ENCODE assay signal across 23 cellular contexts in the genomic region with DNA sequence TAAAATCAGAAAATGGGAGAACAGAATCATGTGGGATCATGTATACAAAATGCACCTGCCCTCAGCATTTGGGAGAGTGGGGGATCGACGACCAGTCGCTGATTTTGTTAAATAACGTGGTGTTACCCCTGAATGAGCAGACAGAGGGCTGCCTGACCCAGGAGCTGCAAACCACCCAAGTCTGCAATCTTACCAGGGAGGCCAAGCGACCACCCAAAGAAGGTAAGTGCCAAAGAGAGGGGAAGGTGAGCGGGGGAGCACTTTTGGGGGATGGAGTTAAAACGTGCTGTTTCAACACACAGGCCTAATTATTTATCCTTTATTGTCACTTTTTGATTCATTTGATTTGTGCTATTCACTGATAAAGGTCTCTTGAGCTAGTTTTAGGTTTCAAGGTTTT. TPM values are rescaled to one million over a fixed set of nuclear protein-coding genes. Genes with fewer than 3 reads are reported as not detected.
DNase-seq lines count a peak whose midpoint lies in the region; ATAC-seq, FAIRE-seq and TF ChIP-seq lines count a peak whose summit lies in the region.
"Had no signal": no experiment of that assay in that cellular context is flagged by ENCODE, and none has a peak within 500 bp of the region (broad histone marks: within the 10 kb centered on the region; RNA-seq: fewer than 3 reads in every experiment).

No MANE protein-coding gene starts in this region.

- no peaks in the 10 kb centered on the region for H3K9me3 Mint-ChIP-seq in activated CD4-positive, alpha-beta memory T cell treated with anti-CD3 and anti-CD28 coated beads, Interleukin-2, amount 10 ng/mL, durations not matched to agents 7 days and 5 days
- H3K9me3 Mint-ChIP-seq: activated CD8-positive, alpha-beta T cell treated with anti-CD3 and anti-CD28 coated beads for 36 hours had no signal

- H3K79me2 ChIP-seq in K562 (ENCODE audit: control insufficient read depth, insufficient read depth, low read length) (peaks cover 73% of the 10 kb centered on the region), smooth muscle cell (ENCODE audit: low read depth) (no peaks in the 10 kb centered on the region)

- H3K4me1 Mint-ChIP-seq in activated CD4-positive, alpha-beta memory T cell treated with anti-CD3 and anti-CD28 coated beads, Interleukin-2, amount 10 ng/mL, durations not matched to agents 7 days and 5 days: peaks cover 14% of the 10 kb centered on the region

- ATAC-seq in K562 (no peak), GM19455 (IDR thresholded peaks at IDR 0.05; ENCODE audit: unreplicated experiment) (no peak)
- ATAC-seq: activated CD8-positive, alpha-beta T cell treated with anti-CD3 and anti-CD28 coated beads for 36 hours; HepG2; mucosa of descending colon; psoas muscle; T-helper 17 cell had no signal

- POLR2A ChIA-PET in K562 (lab: Yijun Ruan, JAX): interaction anchor here (3.0 kb wide), 1 partner anchor 14 kb away, joined by 13 read pairs; no protein-coding TSS in a partner anchor
- POLR2A ChIA-PET in activated CD4-positive, alpha-beta memory T cell treated with anti-CD3 and anti-CD28 coated beads, Interleukin-2, amount 10 ng/mL, durations not matched to agents 7 days and 5 days (lab: Charles Lee): no interaction called here

- H3K4me3 ChIP-seq in HUES6 (ENCODE audit: low read depth, low read length): peak overlapping the region; percentile 62
- no peak overlapping the region for H3K4me3 ChIP-seq in K562
- H3K4me3 ChIP-seq in iPS-15b (ENCODE audit: low read depth, low read length): peak overlapping the region; percentile 73
- H3K4me3 ChIP-seq in smooth muscle cell: no peak overlapping the region
- H3K4me3 ChIP-seq: mucosa of descending colon had no signal

- H3K9me1 ChIP-seq in K562 (ENCODE audit: control insufficient read depth, insufficient read depth, low read length): no peaks in the 10 kb centered on the region

- TF ChIP-seq POLR2A in K562 (conservative IDR thresholded peaks at IDR 0.05): no peak

- TF ChIP-seq CTCF in K562 (IDR thresholded peaks at IDR 0.05 in 2 of 3, conservative IDR thresholded peaks at IDR 0.05 in 1 of 3; ENCODE audit: insufficient read depth in 2 of 3, low read depth in 1 of 3, low read length in 3 of 3) (no peak), smooth muscle cell (IDR thresholded peaks at IDR 0.05; ENCODE audit: borderline replicate concordance, insufficient read depth, poor library complexity, severe bottlenecking) (no peak)

- H3K36me3 Mint-ChIP-seq in activated CD4-positive, alpha-beta memory T cell treated with anti-CD3 and anti-CD28 coated beads, Interleukin-2, amount 10 ng/mL, durations not matched to agents 7 days and 5 days (ENCODE audit: low read depth): no peaks in the 10 kb centered on the region

- peaks cover 40% of the 10 kb centered on the region for H3K27me3 Mint-ChIP-seq in activated CD4-positive, alpha-beta memory T cell treated with anti-CD3 and anti-CD28 coated beads, Interleukin-2, amount 10 ng/mL, durations not matched to agents 7 days and 5 days

- H3K27ac ChIP-seq in HUES6 (ENCODE audit: low read depth, low read length) (no peak overlapping the region), K562 (ENCODE audit: extremely low read depth, low read depth, low read length) (peak overlapping the region; percentile 61; the same call in 2 of the 3 replicates), smooth muscle cell (ENCODE audit: low read depth) (no peak overlapping the region)
- H3K27ac ChIP-seq: breast epithelium, neutrophil, psoas muscle, uterus had no signal

- no TSS peak for BruUV-seq in K562 (replicated peaks; lab: Mats Ljungman, UMichigan)

- no peak overlapping the region for H3K4me3 Mint-ChIP-seq in activated CD4-positive, alpha-beta memory T cell treated with anti-CD3 and anti-CD28 coated beads, Interleukin-2, amount 10 ng/mL, durations not matched to agents 7 days and 5 days
- H3K4me3 Mint-ChIP-seq: activated CD8-positive, alpha-beta T cell treated with anti-CD3 and anti-CD28 coated beads for 36 hours; T-helper 17 cell had no signal

- 54% methylated on average over 7 of the region's 7 CpGs for WGBS in K562 (ENCODE audit: insufficient coverage, low coverage, missing lambda C conversion rate)
- 23% methylated on average over 7 of the region's 7 CpGs for WGBS in smooth muscle cell (ENCODE audit: low lambda C conversion rate)

- peak in 2 of 4 experiments; percentile 11 to 18 for DNase-seq in K562 (ENCODE audit: extremely low read depth in 1 of 4, low spot score in 3 of 4)
- DNase-seq in smooth muscle cell (lab: John Stamatoyannopoulos, UW; ENCODE audit: unreplicated experiment): no peak
- no peak for DNase-seq in activated CD4-positive, alpha-beta memory T cell treated with anti-CD3 and anti-CD28 coated beads, Interleukin-2, amount 10 ng/mL, durations not matched to agents 7 days and 5 days
- no peak for DNase-seq in NCI-H774 (lab: John Stamatoyannopoulos, UW)
- DNase-seq: activated CD8-positive, alpha-beta T cell treated with anti-CD3 and anti-CD28 coated beads for 36 hours; activated effector memory CD4-positive, alpha-beta T cell treated with anti-CD3 and anti-CD28 coated beads, Interleukin-2, amount 50 U/mL, for 16 hours; activated T-cell treated with anti-CD3 and anti-CD28 coated beads for 4 hours; DMS153; GF-D8; mucosa of descending colon; NCI-H1105; NCI-H2081; NCI-H510A treated with DMSO at 0.1 percent for 48 hours; psoas muscle; RPMI8226; T-helper 17 cell; uterus had no signal

- intact Hi-C loops in K562 (cut with micrococcal nuclease): loop anchor here (2.0 to 5.0 kb wide), 3 partner anchors 330 to 1712 kb away; no protein-coding TSS in a partner anchor

- H3K9ac ChIP-seq in HUES6 (ENCODE audit: low read length) (no peak overlapping the region), K562 (ENCODE audit: insufficient read depth in 1 of 2, low read depth in 2 of 2, low read length in 2 of 2) (peak overlapping the region; percentile 47 to 64; a peak in 2 of 4 replicates), iPS-15b (ENCODE audit: low read depth, low read length) (no peak overlapping the region), smooth muscle cell (ENCODE audit: low read depth) (no peak overlapping the region)

- no peak overlapping the region for H3K27ac Mint-ChIP-seq in activated CD4-positive, alpha-beta memory T cell treated with anti-CD3 and anti-CD28 coated beads, Interleukin-2, amount 10 ng/mL, durations not matched to agents 7 days and 5 days
- H3K27ac Mint-ChIP-seq: activated CD8-positive, alpha-beta T cell treated with anti-CD3 and anti-CD28 coated beads for 36 hours; T-helper 17 cell had no signal

- H4K20me1 ChIP-seq in K562 (replicated peaks; ENCODE audit: control insufficient read depth, insufficient read depth, low read length) (no peaks in the 10 kb centered on the region), smooth muscle cell (ENCODE audit: low read depth) (no peaks in the 10 kb centered on the region)

- H2AFZ ChIP-seq in K562 (ENCODE audit: low read depth, low read length) (peak overlapping the region; percentile 85), smooth muscle cell (ENCODE audit: low read depth) (no peak overlapping the region)

- H3K4me2 ChIP-seq in K562 (ENCODE audit: insufficient read depth, low read length): peak overlapping the region; percentile 77
- peak overlapping the region; percentile 86 for H3K4me2 ChIP-seq in smooth muscle cell

- in situ Hi-C loops in K562 (cut with MboI): loop anchor here (5.0 to 25.0 kb wide), 4 partner anchors 138 to 1714 kb away; no protein-coding TSS in a partner anchor

- H3K27me3 ChIP-seq in HUES6 (ENCODE audit: control insufficient read depth, insufficient read depth, low read length) (peaks cover 65% of the 10 kb centered on the region), K562 (ENCODE audit: control insufficient read depth in 2 of 2, insufficient read depth in 2 of 2, low read length in 2 of 2) (no peaks in the 10 kb centered on the region), iPS-15b (ENCODE audit: control insufficient read depth, insufficient read depth, low read length) (peaks cover 53% of the 10 kb centered on the region), smooth muscle cell (ENCODE audit: low read depth) (peaks cover 63% of the 10 kb centered on the region)
- H3K27me3 ChIP-seq: uterus had no signal

- TF ChIP-seq RAD21 in K562 (CRISPR knock-in tag; conservative IDR thresholded peaks at IDR 0.05 in 1 of 2, IDR thresholded peaks at IDR 0.05 in 1 of 2): peak in 1 of 2 experiments; percentile 32; a peak in 2 of 4 replicates

- H3K36me3 ChIP-seq in HUES6 (ENCODE audit: control insufficient read depth, insufficient read depth, low read length): no peaks in the 10 kb centered on the region
- peaks cover 6% of the 10 kb centered on the region; the same call in 1 of the 3 replicates for H3K36me3 ChIP-seq in K562 (ENCODE audit: control insufficient read depth, insufficient read depth, low read length)
- H3K36me3 ChIP-seq in iPS-15b (ENCODE audit: control insufficient read depth, insufficient read depth, low read length): no peaks in the 10 kb centered on the region
- H3K36me3 ChIP-seq in smooth muscle cell (ENCODE audit: low read depth): no peaks in the 10 kb centered on the region
- H3K36me3 ChIP-seq: breast epithelium, neutrophil, uterus had no signal

- no peak for TF ChIP-seq EP300 in K562 (IDR thresholded peaks at IDR 0.05; ENCODE audit: low read length)

- H3F3A ChIP-seq in smooth muscle cell (ENCODE audit: low read depth): no peaks in the 10 kb centered on the region

- H3K9me3 ChIP-seq in HUES6 (ENCODE audit: control insufficient read depth, insufficient read depth, low read depth, low read length) (no peaks in the 10 kb centered on the region), K562 (replicated peaks; ENCODE audit: control insufficient read depth, insufficient read depth, low read depth, low read length) (no peaks in the 10 kb centered on the region), iPS-15b (ENCODE audit: control insufficient read depth, insufficient read depth, low read length) (no peaks in the 10 kb centered on the region), smooth muscle cell (replicated peaks; ENCODE audit: low read depth) (no peaks in the 10 kb centered on the region)
- H3K9me3 ChIP-seq: breast epithelium, mucosa of descending colon, neutrophil, psoas muscle, uterus had no signal

- peaks cover 7% of the 10 kb centered on the region for H3K4me1 ChIP-seq in HUES6 (ENCODE audit: control insufficient read depth, insufficient read depth, low read length)
- H3K4me1 ChIP-seq in K562 (replicated peaks in 1 of 2; ENCODE audit: control insufficient read depth in 2 of 2, insufficient read depth in 2 of 2, low read length in 2 of 2): peaks cover 3 to 23% of the 10 kb centered on the region in 2 experiments; a peak in 4 of 5 replicates
- H3K4me1 ChIP-seq in iPS-15b (ENCODE audit: control insufficient read depth, insufficient read depth, low read length): peaks cover 7% of the 10 kb centered on the region
- peaks cover 9% of the 10 kb centered on the region for H3K4me1 ChIP-seq in smooth muscle cell (ENCODE audit: low read depth)
- H3K4me1 ChIP-seq: breast epithelium, psoas muscle, uterus had no signal

- FAIRE-seq in K562 (lab: Jason Lieb, UNC): no peak
- FAIRE-seq: HepG2 had no signal

- CTCF ChIA-PET in K562 (lab: Yijun Ruan, JAX; ENCODE audit: low intra/inter-chr PET ratio): interaction anchor here (0.6 to 3.9 kb wide), 3 partner anchors 122 to 140 kb away, joined by 3 to 47 read pairs (median 10); no protein-coding TSS in a partner anchor
- CTCF ChIA-PET in activated CD4-positive, alpha-beta memory T cell treated with anti-CD3 and anti-CD28 coated beads, Interleukin-2, amount 10 ng/mL, durations not matched to agents 7 days and 5 days (lab: Charles Lee): no interaction called here

RNA-seq across cellular contexts. Expression of a gene that starts 4.1 kb away (rescaled TPM):
- total RNA-seq in K562 (2011; cell fraction: chromatin; rRNA removed; ENCODE audit: low replicate concordance): 3.8 and 10.6 TPM in 2 replicates
- 2.0 and 3.2 TPM in 2 replicates for total RNA-seq in K562 (2011; cell fraction: nucleolus; rRNA removed)
- total RNA-seq in K562 (2011; cell fraction: nucleoplasm; rRNA removed): 5.1 and 6.3 TPM in 2 replicates
- 3.1 and 3.3 TPM in 2 replicates for total RNA-seq in K562 (2014; rRNA removed)
- total RNA-seq in K562 (2014; rRNA removed; fragmentation: Illumina TruSeq; extraction: Trizol): 4.9 and 5.1 TPM in 2 replicates
- total RNA-seq in K562 (2015; rRNA removed; fragmentation: Illumina TruSeq; extraction: Trizol): 7.4 and 7.8 TPM in 2 replicates
- total RNA-seq in K562 (2021): 3.9 and 4.7 TPM in 2 replicates
- 0.99 and 2.1 TPM in 2 replicates for polyA plus RNA-seq in K562 (2011; rRNA removed)
- polyA plus RNA-seq in K562 (2011; cell fraction: cytosol; rRNA removed): 0.55 and 2.4 TPM in 2 replicates
- 2.6 and 4.9 TPM in 2 replicates for polyA plus RNA-seq in K562 (2011; cell fraction: nucleus; rRNA removed)
- 2.1 and 2.2 TPM in 2 replicates for polyA plus RNA-seq in K562 (2012)
- polyA plus RNA-seq in K562 (2014; fragmentation: Illumina TruSeq; extraction: Trizol): 2.2 and 2.4 TPM in 2 replicates
- polyA plus RNA-seq in K562 (2014; fragmentation: Nextera tagmentation; extraction: Ambion mirVana): 1 to 10 TPM in 1 of 2 experiments, under 1 TPM in 1; 0.90 to 1.5 TPM
- polyA plus RNA-seq in K562 (2014; rRNA removed): 1.7 and 1.8 TPM in 2 replicates
- polyA minus RNA-seq in K562 (2011; rRNA and poly(A)+ RNA removed): 5.0 and 10.2 TPM in 2 replicates
- polyA minus RNA-seq in K562 (2011; cell fraction: cytosol; rRNA and poly(A)+ RNA removed): 0.76 and 2.3 TPM in 2 replicates
- polyA minus RNA-seq in K562 (2011; cell fraction: nucleus; rRNA and poly(A)+ RNA removed): 9.6 and 23.1 TPM in 2 replicates
- 0.63 and 0.85 TPM in 2 replicates for total RNA-seq in smooth muscle cell
- 0.34 and 0.56 TPM in 2 replicates for polyA plus RNA-seq in smooth muscle cell
- not detected for total RNA-seq in activated CD4-positive, alpha-beta memory T cell treated with anti-CD3 and anti-CD28 coated beads, Interleukin-2, amount 10 ng/mL, durations not matched to agents 7 days and 5 days
- total RNA-seq: activated CD8-positive, alpha-beta T cell treated with anti-CD3 and anti-CD28 coated beads for 36 hours; HepG2; T-helper 17 cell had no signal
- polyA plus RNA-seq: HepG2 had no signal

Comparison
In these comparisons a context has a peak if more than half of its experiments do, and no peak if none do; other contexts are left out.
1. H3K4me3 ChIP-seq: peak in HUES6 (single experiment) and iPS-15b (single experiment); none in K562 (single experiment) and smooth muscle cell (single experiment).
2. H3K9ac ChIP-seq: peak in K562 (2 of 2); none in HUES6 (single experiment), iPS-15b (single experiment) and smooth muscle cell (single experiment).